ENCODE assay signal across 8 cellular contexts in genomic region chr19:12399901-12400617, GRCh38. TPM values are rescaled to one million over a fixed set of nuclear protein-coding genes. Genes with fewer than 3 reads are reported as not detected.
DNase-seq lines count a peak whose midpoint lies in the region; ATAC-seq and TF ChIP-seq lines count a peak whose summit lies in the region.
"Not testable (repeated sequence)": the region's sequence is repeated elsewhere in the genome, so short reads cannot be mapped to it uniquely, and the experiment has no call there.

No MANE protein-coding gene starts in this region.

- H3K4me3 ChIP-seq in BJ (ENCODE audit: low read depth, low read length) (peak overlapping the region; percentile 87), OCI-LY1 (ENCODE audit: low read depth, low read length, poor library complexity, severe bottlenecking) (peak overlapping the region; percentile 92), mesenchymal stem cell (ENCODE audit: insufficient read depth in 1 of 2, low read depth in 1 of 2, low read length in 2 of 2) (peak overlapping the region; percentile 80 to 89)

- H3K9me2 ChIP-seq in OCI-LY1 (ENCODE audit: low read depth, low read length), result not testable (repeated sequence)

- WGBS in mesenchymal stem cell, result 4% methylated on average over 20 of the region's 23 CpGs

- H3K14ac ChIP-seq in mesenchymal stem cell (ENCODE audit: low read length in 2 of 2), result not testable (repeated sequence)

- not testable (repeated sequence) for H3K4ac ChIP-seq in mesenchymal stem cell (ENCODE audit: low read depth in 1 of 2, low read length in 2 of 2)

- POLR2A ChIA-PET in BJ (lab: Charles Lee), result not testable (repeated sequence)

- not testable (repeated sequence) for H4K91ac ChIP-seq in mesenchymal stem cell (ENCODE audit: low read length)

- not testable (repeated sequence) for H2BK120ac ChIP-seq in mesenchymal stem cell (ENCODE audit: low read depth, low read length)

- H3K9ac ChIP-seq in OCI-LY1 (ENCODE audit: low read length) (peak overlapping the region; percentile 85), mesenchymal stem cell (ENCODE audit: low read length) (peak overlapping the region; percentile 87)

- H3K4me1 ChIP-seq in OCI-LY1 (ENCODE audit: insufficient read depth, low read length, severe bottlenecking); mesenchymal stem cell (ENCODE audit: control insufficient read depth, insufficient read depth, low read depth, low read length): not testable (repeated sequence)

- H3K23ac ChIP-seq in mesenchymal stem cell (ENCODE audit: low read length in 2 of 2), result not testable (repeated sequence)

- H2BK5ac ChIP-seq in mesenchymal stem cell (ENCODE audit: low read depth, low read length, poor library complexity, severe bottlenecking), result not testable (repeated sequence)

- H3K36me3 ChIP-seq in BJ (ENCODE audit: control insufficient read depth, insufficient read depth, low read length); OCI-LY1 (ENCODE audit: insufficient read depth, low read length); mesenchymal stem cell (ENCODE audit: control insufficient read depth in 1 of 2, insufficient read depth in 2 of 2, low read depth in 1 of 2, low read length in 2 of 2): not testable (repeated sequence)

- peak overlapping the region; percentile 37 for H4K8ac ChIP-seq in mesenchymal stem cell (ENCODE audit: low read length)

- not testable (repeated sequence) for DNase-seq in BJ (ENCODE audit: low read depth)
- DNase-seq in activated T-cell treated with anti-CD3 and anti-CD28 coated beads, Interleukin-2, amount 50 U/mL, for 48 hours, result peak; percentile 59 to 69
- DNase-seq in mesenchymal stem cell, result peak; percentile 49
- DNase-seq in stimulated activated CD4-positive, alpha-beta T cell treated with anti-CD3 and anti-CD28 coated beads, Interleukin-4, amount 100 ng/mL, for 24 hours, result peak; percentile 19

- H3K79me2 ChIP-seq in OCI-LY1 (ENCODE audit: insufficient read depth, low read length), result not testable (repeated sequence)

- not testable (repeated sequence) for H3F3A ChIP-seq in OCI-LY1 (ENCODE audit: insufficient read depth, low read length)

- not testable (repeated sequence) for H3K9me3 ChIP-seq in OCI-LY1 (ENCODE audit: low read length); mesenchymal stem cell (ENCODE audit: control insufficient read depth, low read length)

- H2BK12ac ChIP-seq in mesenchymal stem cell (ENCODE audit: low read length in 2 of 2), result not testable (repeated sequence)

- H3K79me1 ChIP-seq in mesenchymal stem cell (replicated peaks; ENCODE audit: low read length, poor library complexity, severe bottlenecking), result not testable (repeated sequence)

- peak; percentile 40 for ATAC-seq in GM19397 (IDR thresholded peaks at IDR 0.05; ENCODE audit: unreplicated experiment)
- peak; percentile 35 for ATAC-seq in HG03139 (IDR thresholded peaks at IDR 0.05; ENCODE audit: unreplicated experiment)
- peak; percentile 31 for ATAC-seq in esophagus mucosa

- peak overlapping the region; percentile 75 for H3K4me2 ChIP-seq in OCI-LY1 (ENCODE audit: low read length)
- H3K4me2 ChIP-seq in mesenchymal stem cell (ENCODE audit: low read length, poor library complexity, severe bottlenecking), result peak overlapping the region; percentile 86

- not testable (repeated sequence) for H3K27ac ChIP-seq in OCI-LY1 (ENCODE audit: low read depth, low read length, poor library complexity, severe bottlenecking)
- peak overlapping the region; percentile 88 for H3K27ac ChIP-seq in mesenchymal stem cell (ENCODE audit: low read length, poor library complexity, severe bottlenecking)

- not testable (repeated sequence) for H2AFZ ChIP-seq in OCI-LY1 (ENCODE audit: low read length)
- peak overlapping the region; percentile 83 for H2AFZ ChIP-seq in mesenchymal stem cell (ENCODE audit: low read depth, low read length)

- TF ChIP-seq CTCF in BJ (IDR thresholded peaks at IDR 0.05; ENCODE audit: insufficient read depth, low read depth, low read length); OCI-LY1 (IDR thresholded peaks at IDR 0.05; ENCODE audit: low read length): not testable (repeated sequence)

- H3K27me3 ChIP-seq in BJ (ENCODE audit: control insufficient read depth, insufficient read depth, low read length); OCI-LY1 (ENCODE audit: insufficient read depth, low read length); mesenchymal stem cell (ENCODE audit: control insufficient read depth in 1 of 2, insufficient read depth in 1 of 2, low read length in 2 of 2): not testable (repeated sequence)

- H2AK5ac ChIP-seq in mesenchymal stem cell (ENCODE audit: low read length, severe bottlenecking), result not testable (repeated sequence)

- H4K20me1 ChIP-seq in OCI-LY1 (ENCODE audit: insufficient read depth, low read length), result not testable (repeated sequence)

- H2BK15ac ChIP-seq in mesenchymal stem cell (ENCODE audit: low read depth, poor library complexity, severe bottlenecking), result not testable (repeated sequence)

- H3K18ac ChIP-seq in mesenchymal stem cell (ENCODE audit: low read depth in 1 of 2, low read length in 2 of 2), result peak overlapping the region in 1 of 2 experiments; percentile 38

- CTCF ChIA-PET in BJ (lab: Yijun Ruan, JAX), result not testable (repeated sequence)

RNA-seq across cellular contexts. Expression of gene ZNF799, which starts 1.0 kb away (rescaled TPM):
- polyA plus RNA-seq in BJ (2011; rRNA removed), result 0.63 and 1.3 TPM in 2 replicates
- polyA minus RNA-seq in BJ (2011; rRNA and poly(A)+ RNA removed), result 0.67 and 0.85 TPM in 2 replicates
- 2.3 TPM for total RNA-seq in esophagus mucosa
- polyA plus RNA-seq in mesenchymal stem cell (2013, experiment 1 of 2), result 0.97 TPM
- 0.89 TPM for polyA plus RNA-seq in mesenchymal stem cell (2013, experiment 2 of 2)

RNA-seq across cellular contexts. Expression of gene ZNF442, which starts 34.6 kb away (rescaled TPM):
- 0.36 and 1.0 TPM in 2 replicates for polyA plus RNA-seq in BJ (2011; rRNA removed)
- polyA minus RNA-seq in BJ (2011; rRNA and poly(A)+ RNA removed), result 0.81 and 0.82 TPM in 2 replicates
- total RNA-seq in esophagus mucosa, result 2.8 TPM
- polyA plus RNA-seq in mesenchymal stem cell (2013, experiment 1 of 2), result 0.33 TPM
- polyA plus RNA-seq in mesenchymal stem cell (2013, experiment 2 of 2), result 0.33 TPM

RNA-seq across cellular contexts. Expression of gene ZNF443, which starts 40.8 kb away (rescaled TPM):
- 0.56 and 1.5 TPM in 2 replicates for polyA plus RNA-seq in BJ (2011; rRNA removed)
- 0.76 and 1.3 TPM in 2 replicates for polyA minus RNA-seq in BJ (2011; rRNA and poly(A)+ RNA removed)
- 3.4 TPM for total RNA-seq in esophagus mucosa
- polyA plus RNA-seq in mesenchymal stem cell (2013, experiment 1 of 2), result 0.57 TPM
- polyA plus RNA-seq in mesenchymal stem cell (2013, experiment 2 of 2), result 0.70 TPM
